Comparison of ENCODE assay signal across 13 cellular contexts in the genomic region with DNA sequence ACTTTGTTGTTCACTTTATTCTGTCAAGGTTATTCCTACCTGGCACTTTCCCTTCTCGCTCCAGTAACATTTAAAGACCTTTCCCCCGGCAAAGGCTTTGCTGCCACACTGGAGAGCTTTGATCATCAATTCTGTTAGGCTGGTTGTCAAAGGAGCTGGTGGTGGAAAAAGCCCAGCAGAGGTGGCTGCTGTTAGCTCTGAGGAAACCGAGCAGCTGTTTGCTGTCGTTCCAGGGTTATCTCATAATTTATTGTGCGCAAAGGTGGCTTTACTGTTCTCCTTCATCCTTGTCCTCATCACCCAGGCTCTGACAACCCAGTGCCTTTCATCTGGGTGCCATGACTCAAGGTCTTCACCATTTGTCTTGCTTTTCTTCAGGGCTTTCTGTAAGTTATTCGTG.
"Had no signal": no experiment of that assay in that cellular context is flagged by ENCODE, and none has a peak within 500 bp of the region (broad histone marks: within the 10 kb centered on the region; RNA-seq: fewer than 3 reads in every experiment).

No MANE protein-coding gene starts in this region.

- H3K4me1 ChIP-seq: neural progenitor cell, tibial artery had no signal

- H3K9me3 Mint-ChIP-seq: effector memory CD8-positive, alpha-beta T cell; neural progenitor cell had no signal

- H3K4me1 Mint-ChIP-seq: activated B cell treated with CpG ODN at 0.5 μM for 24 hours; activated CD4-positive, alpha-beta T cell treated with anti-CD3 and anti-CD28 coated beads, Interleukin-2, amount 10 ng/mL, durations not matched to agents 24 days and 14 days had no signal

- H3K4me3 ChIP-seq: neural progenitor cell, skin epidermis, tibial artery had no signal

- H3K4me2 ChIP-seq: neural progenitor cell had no signal

- H3K36me3 Mint-ChIP-seq: neural progenitor cell had no signal

- H3K36me3 ChIP-seq: brain microvascular endothelial cell, neural progenitor cell, tibial artery had no signal

- H3K9ac ChIP-seq: neural progenitor cell had no signal

- H2AFZ ChIP-seq: neural progenitor cell had no signal

- DNase-seq: activated B cell treated with CpG ODN at 0.5 μM for 24 hours; activated CD4-positive, alpha-beta T cell treated with anti-CD3 and anti-CD28 coated beads, Interleukin-2, amount 10 ng/mL, durations not matched to agents 24 days and 14 days; activated naive CD4-positive, alpha-beta T cell treated with anti-CD3 and anti-CD28 coated beads, Interleukin-2, amount 50 U/mL, for 16 hours; activated T-cell treated with anti-CD3 and anti-CD28 coated beads for 4 hours; amygdala; brain microvascular endothelial cell; effector memory CD8-positive, alpha-beta T cell; mammary epithelial cell; T-helper 17 cell; tibial artery had no signal

- H3K9me3 ChIP-seq: tibial artery had no signal

- H3K4me3 Mint-ChIP-seq: activated B cell treated with CpG ODN at 0.5 μM for 24 hours; activated CD4-positive, alpha-beta T cell treated with anti-CD3 and anti-CD28 coated beads, Interleukin-2, amount 10 ng/mL, durations not matched to agents 24 days and 14 days; effector memory CD8-positive, alpha-beta T cell; neural progenitor cell; T-helper 17 cell had no signal

- ATAC-seq: effector memory CD8-positive, alpha-beta T cell; left lobe of liver; T-helper 17 cell had no signal

- H3K27ac ChIP-seq: brain microvascular endothelial cell, neural progenitor cell, skin epidermis, tibial artery had no signal

- H3K27ac Mint-ChIP-seq: activated B cell treated with CpG ODN at 0.5 μM for 24 hours; activated CD4-positive, alpha-beta T cell treated with anti-CD3 and anti-CD28 coated beads, Interleukin-2, amount 10 ng/mL, durations not matched to agents 24 days and 14 days; effector memory CD8-positive, alpha-beta T cell; neural progenitor cell; T-helper 17 cell had no signal

- H3K27me3 ChIP-seq: brain microvascular endothelial cell, neural progenitor cell, tibial artery had no signal
